In genomic region chr4:184734758-184735157, GRCh38 we compare ENCODE assay signal across 8 cellular contexts. TPM values are rescaled to one million over a fixed set of nuclear protein-coding genes. Genes with fewer than 3 reads are reported as not detected.
DNase-seq lines count a peak whose midpoint lies in the region; ATAC-seq and TF ChIP-seq lines count a peak whose summit lies in the region.

No MANE protein-coding gene starts in this region.

- H3K79me2 ChIP-seq in Karpas-422 (ENCODE audit: low read length), result peaks cover 40% of the 10 kb centered on the region

- H3K4me3 ChIP-seq in Karpas-422 (ENCODE audit: low read length) (peak overlapping the region; percentile 91), choroid plexus epithelial cell (ENCODE audit: low read depth, low read length) (peak overlapping the region; percentile 89)

- peak overlapping the region; percentile 93 for H3K4me3 Mint-ChIP-seq in CD4-positive, alpha-beta T cell
- H3K4me3 Mint-ChIP-seq in natural killer cell, result peak overlapping the region; percentile 91

- H3K4me2 ChIP-seq in Karpas-422 (ENCODE audit: low read depth, low read length, poor library complexity, severe bottlenecking), result peak overlapping the region; percentile 86

- no peak for ATAC-seq in CD4-positive, alpha-beta T cell (ENCODE audit: poor library complexity)
- ATAC-seq in natural killer cell (no peak), HG03196 (IDR thresholded peaks at IDR 0.05; ENCODE audit: unreplicated experiment) (no peak)

- DNase-seq in CD4-positive, alpha-beta T cell, result no peak
- DNase-seq in Karpas-422, result no peak
- no peak for DNase-seq in choroid plexus epithelial cell (ENCODE audit: low read depth)
- no peak for DNase-seq in natural killer cell
- no peak for DNase-seq in AG20443 (ENCODE audit: low spot score)
- DNase-seq in ureter (ENCODE audit: low spot score), result no peak
- DNase-seq in NCI-H128 (lab: John Stamatoyannopoulos, UW; ENCODE audit: unreplicated experiment), result no peak

- TF ChIP-seq CTCF in CD4-positive, alpha-beta T cell (IDR thresholded peaks at IDR 0.05), result no peak
- TF ChIP-seq CTCF in choroid plexus epithelial cell (conservative IDR thresholded peaks at IDR 0.05; ENCODE audit: low read depth, low read length), result no peak
- no peak for TF ChIP-seq CTCF in natural killer cell (IDR thresholded peaks at IDR 0.05)

- no peaks in the 10 kb centered on the region for H3K27me3 ChIP-seq in CD4-positive, alpha-beta T cell (ENCODE audit: control insufficient read depth, insufficient read depth, low read length)
- no peaks in the 10 kb centered on the region for H3K27me3 ChIP-seq in Karpas-422 (ENCODE audit: low read length)

- H3K9me3 Mint-ChIP-seq in CD4-positive, alpha-beta T cell, result no peaks in the 10 kb centered on the region
- no peaks in the 10 kb centered on the region for H3K9me3 Mint-ChIP-seq in natural killer cell

- POLR2A ChIA-PET in CD4-positive, alpha-beta T cell (lab: Charles Lee), result interaction anchor here (0.6 to 3.0 kb wide), 23 partner anchors 9 to 470 kb away, joined by 3 to 35 read pairs (median 4); partner anchors contain the start of genes CASP3, IRF2, PRIMPOL and SLC25A4

- H2AFZ ChIP-seq in Karpas-422 (ENCODE audit: low read length), result peak overlapping the region; percentile 20; the same call in 1 of the 2 replicates

- intact Hi-C loops in CD4-positive, alpha-beta T cell (cut with DNase I, micrococcal nuclease), result loop anchor here (1.0 to 10.0 kb wide), 11 partner anchors 85 to 1230 kb away; partner anchors contain the start of genes CASP3 (in 2 of the 2), IRF2 (in 2 of the 2), PRIMPOL (in 2 of the 2) and CFAP97 (in 1 of the 2)
- intact Hi-C loops in natural killer cell (cut with micrococcal nuclease), result loop anchor here (1.0 to 10.0 kb wide), 4 partner anchors 85 to 470 kb away; partner anchors contain the start of genes ACSL1, CASP3, IRF2 and PRIMPOL

- no peaks in the 10 kb centered on the region for H3K36me3 Mint-ChIP-seq in CD4-positive, alpha-beta T cell (ENCODE audit: low read depth)
- no peaks in the 10 kb centered on the region for H3K36me3 Mint-ChIP-seq in natural killer cell

- H3K36me3 ChIP-seq in Karpas-422 (ENCODE audit: insufficient read depth, low read length), result peaks cover 8% of the 10 kb centered on the region; the same call in 1 of the 2 replicates

- peaks cover 33% of the 10 kb centered on the region for H3K4me1 ChIP-seq in Karpas-422 (ENCODE audit: low read length)

- no peaks in the 10 kb centered on the region for H3K27me3 Mint-ChIP-seq in CD4-positive, alpha-beta T cell
- H3K27me3 Mint-ChIP-seq in natural killer cell (ENCODE audit: low read depth in 2 of 2), result no peaks in the 10 kb centered on the region

- H3K27ac Mint-ChIP-seq in CD4-positive, alpha-beta T cell, result peak overlapping the region; percentile 74
- H3K27ac Mint-ChIP-seq in natural killer cell, result peak overlapping the region in 1 of 2 donors; percentile 73

- H3K27ac ChIP-seq in CD4-positive, alpha-beta T cell (ENCODE audit: low read depth, low read length), result no peak overlapping the region
- H3K27ac ChIP-seq in Karpas-422 (ENCODE audit: low read length), result no peak overlapping the region

- H3K9ac ChIP-seq in Karpas-422 (ENCODE audit: low read length), result peak overlapping the region; percentile 61

- peaks cover 22% of the 10 kb centered on the region for H3K4me1 Mint-ChIP-seq in CD4-positive, alpha-beta T cell (ENCODE audit: low read depth)
- peaks cover 11 to 19% of the 10 kb centered on the region in 2 donors for H3K4me1 Mint-ChIP-seq in natural killer cell

- H3K9me2 ChIP-seq in Karpas-422 (replicated peaks; ENCODE audit: insufficient read depth, low read length), result no peaks in the 10 kb centered on the region

- H4K20me1 ChIP-seq in Karpas-422 (ENCODE audit: insufficient read depth, low read depth, low read length), result no peaks in the 10 kb centered on the region

- CTCF ChIA-PET in CD4-positive, alpha-beta T cell (lab: Charles Lee), result interaction anchor here (0.7 to 4.3 kb wide), 4 partner anchors 11 to 473 kb away, joined by 5 to 20 read pairs (median 7); partner anchors contain the start of genes CASP3 and PRIMPOL

- H3K9me3 ChIP-seq in CD4-positive, alpha-beta T cell (ENCODE audit: control insufficient read depth, low read length), result no peaks in the 10 kb centered on the region
- H3K9me3 ChIP-seq in Karpas-422 (ENCODE audit: low read length), result no peaks in the 10 kb centered on the region

RNA-seq across cellular contexts. Expression of gene CENPU, which starts 0.9 kb away (rescaled TPM):
- 1 to 10 TPM; 1.9 to 2.8 TPM for total RNA-seq in CD4-positive, alpha-beta T cell
- 18.5 and 31.3 TPM in 2 replicates for total RNA-seq in Karpas-422 (2014; rRNA removed; shearing (Covaris generic); ENCODE audit: low replicate concordance)
- total RNA-seq in natural killer cell (10 to 100 TPM in 2 of 3 donors, 1 to 10 TPM in 1; 6.5 to 12.1 (median 10.3) TPM), ureter (3.1 TPM)
